13 cellular contexts compared by ENCODE assay signal in genomic region chr19:14390548-14390947, GRCh38.
"Had no signal": no experiment of that assay in that cellular context is flagged by ENCODE, and none has a peak within 500 bp of the region (broad histone marks: within the 10 kb centered on the region; RNA-seq: fewer than 3 reads in every experiment).

No MANE protein-coding gene starts in this region.

- H3K4me1 ChIP-seq: uterus had no signal

- H3K27me3 Mint-ChIP-seq: activated CD4-positive, alpha-beta T cell treated with anti-CD3 and anti-CD28 coated beads, Interleukin-2, amount 10 ng/mL, durations not matched to agents 24 days and 14 days; brain; T-cell had no signal

- H3K4me2 ChIP-seq: hepatocyte had no signal

- H3K9me3 Mint-ChIP-seq: activated CD4-positive, alpha-beta T cell treated with anti-CD3 and anti-CD28 coated beads, Interleukin-2, amount 10 ng/mL, durations not matched to agents 24 days and 14 days; brain; T-cell had no signal

- H3K27me3 ChIP-seq: hepatocyte, tibial artery, uterus had no signal

- H3K4me3 ChIP-seq: hepatocyte, SK-N-MC, skin epidermis, tibial artery, uterus had no signal

- H3K27ac ChIP-seq: hepatocyte, SK-N-MC, skin epidermis, tibial artery, uterus had no signal

- H3K9me3 ChIP-seq: tibial artery, uterus had no signal

- H2AFZ ChIP-seq: hepatocyte had no signal

- H3K27ac Mint-ChIP-seq: brain had no signal

- H3K4me3 Mint-ChIP-seq: activated CD4-positive, alpha-beta T cell treated with anti-CD3 and anti-CD28 coated beads, Interleukin-2, amount 10 ng/mL, durations not matched to agents 24 days and 14 days; brain had no signal

- H3K36me3 Mint-ChIP-seq: brain had no signal

- DNase-seq: activated CD4-positive, alpha-beta T cell treated with anti-CD3 and anti-CD28 coated beads, Interleukin-2, amount 10 ng/mL, durations not matched to agents 24 days and 14 days; activated CD8-positive, alpha-beta memory T cell treated with anti-CD3 and anti-CD28 coated beads, Interleukin-2, amount 50 U/mL, for 48 hours; activated effector memory CD4-positive, alpha-beta T cell treated with Interleukin-2 at 50 U/mL for 16 hours; amygdala; kidney glomerular epithelial cell; posterior cingulate gyrus; T-cell; tibial artery; uterus had no signal

- H3K36me3 ChIP-seq: uterus had no signal

- ATAC-seq: T-cell had no signal
